In the genomic region with DNA sequence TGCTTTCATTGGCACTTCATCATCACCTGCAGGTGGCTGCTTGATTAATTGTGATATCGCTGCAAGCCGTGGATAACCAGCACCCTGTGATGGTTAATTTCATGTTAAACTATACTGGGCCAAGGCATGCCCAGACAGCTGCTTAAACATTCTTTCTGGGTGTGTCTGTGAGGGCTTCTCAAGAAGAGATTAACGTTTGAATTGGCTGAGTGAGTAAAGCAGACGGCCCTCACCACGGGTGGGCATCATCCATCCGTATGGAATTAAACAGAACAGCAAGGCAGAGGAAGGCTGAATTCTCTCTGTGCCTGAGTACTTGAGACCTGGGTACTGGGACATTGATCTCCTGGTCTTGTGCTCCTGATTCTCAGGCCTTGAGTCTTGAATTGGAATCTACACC, we compare ENCODE assay signal across 15 cellular contexts. TPM values are rescaled to one million over a fixed set of nuclear protein-coding genes. Genes with fewer than 3 reads are reported as not detected.
DNase-seq lines count a peak whose midpoint lies in the region; ATAC-seq lines count a peak whose summit lies in the region.
"Had no signal": no experiment of that assay in that cellular context is flagged by ENCODE, and none has a peak within 500 bp of the region (broad histone marks: within the 10 kb centered on the region; RNA-seq: fewer than 3 reads in every experiment).

No MANE protein-coding gene starts in this region.

- H3K4me3 Mint-ChIP-seq in activated CD8-positive, alpha-beta T cell treated with anti-CD3 and anti-CD28 coated beads, Interleukin-2, amount 10 ng/mL, durations not matched to agents 7 days and 5 days = peak overlapping the region; percentile 94
- H3K4me3 Mint-ChIP-seq in memory B cell = peak overlapping the region; percentile 11

- DNase-seq in NCI-H748 (lab: John Stamatoyannopoulos, UW; ENCODE audit: unreplicated experiment) = peak; percentile 69
- no peak for DNase-seq in NCI-H748 treated with DMSO at 0.1 percent for 48 hours (lab: John Stamatoyannopoulos, UW)
- peak; percentile 96 for DNase-seq in NCI-H146 (lab: John Stamatoyannopoulos, UW)
- no peak for DNase-seq in activated CD8-positive, alpha-beta T cell treated with anti-CD3 and anti-CD28 coated beads, Interleukin-2, amount 10 ng/mL, durations not matched to agents 7 days and 5 days
- DNase-seq in memory B cell (ENCODE audit: low spot score in 2 of 2) = no peak
- DNase-seq in 8988T = no peak
- no peak for DNase-seq in kidney tubule cell (ENCODE audit: low spot score)
- DNase-seq: colonic mucosa had no signal

- H3K27ac Mint-ChIP-seq in activated CD8-positive, alpha-beta T cell treated with anti-CD3 and anti-CD28 coated beads, Interleukin-2, amount 10 ng/mL, durations not matched to agents 7 days and 5 days = peak overlapping the region; percentile 61
- no peak overlapping the region for H3K27ac Mint-ChIP-seq in memory B cell

- no peak for ATAC-seq in activated CD8-positive, alpha-beta T cell treated with anti-CD3 and anti-CD28 coated beads, Interleukin-2, amount 10 ng/mL, durations not matched to agents 7 days and 5 days
- ATAC-seq in memory B cell (ENCODE audit: low read depth) = no peak
- ATAC-seq in HG02642 (IDR thresholded peaks at IDR 0.05; ENCODE audit: poor library complexity, unreplicated experiment) = no peak
- ATAC-seq: A549 had no signal

- H3K27me3 Mint-ChIP-seq in activated CD8-positive, alpha-beta T cell treated with anti-CD3 and anti-CD28 coated beads, Interleukin-2, amount 10 ng/mL, durations not matched to agents 7 days and 5 days (ENCODE audit: low read depth) = peaks cover 1% of the 10 kb centered on the region
- H3K27me3 Mint-ChIP-seq in memory B cell = no peaks in the 10 kb centered on the region

- H3K36me3 Mint-ChIP-seq in activated CD8-positive, alpha-beta T cell treated with anti-CD3 and anti-CD28 coated beads, Interleukin-2, amount 10 ng/mL, durations not matched to agents 7 days and 5 days (ENCODE audit: low read depth) = peaks cover 49% of the 10 kb centered on the region
- H3K36me3 Mint-ChIP-seq in memory B cell = peaks cover 4% of the 10 kb centered on the region

- POLR2A ChIA-PET in activated CD8-positive, alpha-beta T cell treated with anti-CD3 and anti-CD28 coated beads, Interleukin-2, amount 10 ng/mL, durations not matched to agents 7 days and 5 days (lab: Charles Lee) = interaction anchor here (1.0 to 3.6 kb wide), 7 partner anchors 7 to 69 kb away, joined by 3 to 26 read pairs (median 7); a partner anchor contains a TSS

- H3K9me3 Mint-ChIP-seq in activated CD8-positive, alpha-beta T cell treated with anti-CD3 and anti-CD28 coated beads, Interleukin-2, amount 10 ng/mL, durations not matched to agents 7 days and 5 days (ENCODE audit: insufficient read depth) = no peaks in the 10 kb centered on the region
- H3K9me3 Mint-ChIP-seq in memory B cell = no peaks in the 10 kb centered on the region

- CTCF ChIA-PET in activated CD8-positive, alpha-beta T cell treated with anti-CD3 and anti-CD28 coated beads, Interleukin-2, amount 10 ng/mL, durations not matched to agents 7 days and 5 days (lab: Charles Lee) = interaction anchor here (0.7 to 11.8 kb wide), 9 partner anchors 10 to 97 kb away, joined by 3 to 354 read pairs (median 72); a partner anchor contains a TSS

- H3K4me1 Mint-ChIP-seq in activated CD8-positive, alpha-beta T cell treated with anti-CD3 and anti-CD28 coated beads, Interleukin-2, amount 10 ng/mL, durations not matched to agents 7 days and 5 days (ENCODE audit: low read depth) = peaks cover 64% of the 10 kb centered on the region
- peaks cover 23% of the 10 kb centered on the region for H3K4me1 Mint-ChIP-seq in memory B cell

RNA-seq across cellular contexts. Expression of a gene that starts 7.1 kb away (rescaled TPM):
- 10 to 100 TPM; 10.8 to 12.1 TPM for total RNA-seq in activated CD8-positive, alpha-beta T cell treated with anti-CD3 and anti-CD28 coated beads, Interleukin-2, amount 10 ng/mL, durations not matched to agents 7 days and 5 days

RNA-seq across cellular contexts. Expression of a gene that starts 15.4 kb away (rescaled TPM):
- total RNA-seq in activated CD8-positive, alpha-beta T cell treated with anti-CD3 and anti-CD28 coated beads, Interleukin-2, amount 10 ng/mL, durations not matched to agents 7 days and 5 days = not detected

RNA-seq across cellular contexts. Expression of a gene that starts 28.7 kb away (rescaled TPM):
- under 1 TPM; 0.23 to 0.26 TPM for total RNA-seq in activated CD8-positive, alpha-beta T cell treated with anti-CD3 and anti-CD28 coated beads, Interleukin-2, amount 10 ng/mL, durations not matched to agents 7 days and 5 days
- total RNA-seq: fibroblast of lung, HT1080, mesenteric fat pad, SJSA1, tibial nerve had no signal

Comparison
In these comparisons a context has a peak if more than half of its experiments do, and no peak if none do; other contexts are left out.
1. DNase-seq: peak in NCI-H748 (single experiment) and NCI-H146 (single experiment); none in NCI-H748 treated with DMSO at 0.1 percent for 48 hours (single experiment), activated CD8-positive, alpha-beta T cell treated with anti-CD3 and anti-CD28 coated beads, Interleukin-2, amount 10 ng/mL, durations not matched to agents 7 days and 5 days (single experiment), memory B cell (0 of 2), 8988T (single experiment) and kidney tubule cell (single experiment).